In the genomic region with DNA sequence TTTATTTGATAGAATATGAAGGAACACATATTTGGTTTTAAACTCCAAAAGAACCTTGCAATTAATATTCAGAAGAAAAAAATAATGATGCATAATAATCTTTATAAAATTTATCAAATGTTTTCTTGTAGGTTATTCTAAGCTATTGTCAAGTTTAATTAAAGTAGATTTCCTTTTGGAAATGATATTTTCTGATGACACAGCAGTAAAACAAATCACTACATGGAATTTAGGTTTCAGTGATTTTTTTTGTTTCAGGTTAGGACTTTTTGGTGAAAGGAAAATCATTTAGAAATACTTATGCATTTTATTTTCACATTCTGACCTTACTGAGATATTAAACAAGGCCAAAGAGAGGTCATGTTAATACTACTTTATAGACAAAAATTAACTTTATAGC, we compare ENCODE assay signal across 22 cellular contexts.
DNase-seq lines count a peak whose midpoint lies in the region; ATAC-seq, FAIRE-seq and TF ChIP-seq lines count a peak whose summit lies in the region.
"Had no signal": no experiment of that assay in that cellular context is flagged by ENCODE, and none has a peak within 500 bp of the region (broad histone marks: within the 10 kb centered on the region; RNA-seq: fewer than 3 reads in every experiment).

No MANE protein-coding gene starts in this region.

- H3K27me3 ChIP-seq in IMR-90 (ENCODE audit: control insufficient read depth, insufficient read depth, low read length): no peaks in the 10 kb centered on the region
- H3K27me3 ChIP-seq in K562 (ENCODE audit: control insufficient read depth in 2 of 2, insufficient read depth in 2 of 2, low read length in 2 of 2): no peaks in the 10 kb centered on the region
- H3K27me3 ChIP-seq: BLaER1 treated with 17β-estradiol and CSF1 and Interleukin-3, amounts not matched to agents 10 nM and 100 nM had no signal

- no peak for TF ChIP-seq EP300 in A549 (IDR thresholded peaks at IDR 0.05)
- TF ChIP-seq EP300 in K562 (IDR thresholded peaks at IDR 0.05; ENCODE audit: low read length): no peak

- H2AK5ac ChIP-seq in IMR-90 (ENCODE audit: low read depth, low read length): no peak overlapping the region

- H4K20me1 ChIP-seq in IMR-90 (ENCODE audit: insufficient read depth, low read length) (no peaks in the 10 kb centered on the region), K562 (replicated peaks; ENCODE audit: control insufficient read depth, insufficient read depth, low read length) (no peaks in the 10 kb centered on the region)
- H4K20me1 ChIP-seq: BLaER1 treated with 17β-estradiol and CSF1 and Interleukin-3, amounts not matched to agents 10 nM and 100 nM had no signal

- TF ChIP-seq CTCF in A549 (IDR thresholded peaks at IDR 0.05): no peak
- no peak for TF ChIP-seq CTCF in IMR-90 (conservative IDR thresholded peaks at IDR 0.05; ENCODE audit: low read depth, low read length)
- TF ChIP-seq CTCF in K562 (IDR thresholded peaks at IDR 0.05 in 2 of 3, conservative IDR thresholded peaks at IDR 0.05 in 1 of 3; ENCODE audit: insufficient read depth in 2 of 3, low read depth in 1 of 3, low read length in 3 of 3): no peak

- in situ Hi-C loops in IMR-90 (cut with MboI; ENCODE audit: low sequenced_read_pairs) (no loop called here), K562 (cut with MboI) (no loop called here)

- intact Hi-C loops in IMR-90 (cut with micrococcal nuclease): no loop called here
- intact Hi-C loops in K562 (cut with micrococcal nuclease): no loop called here

- H2BK5ac ChIP-seq in IMR-90 (ENCODE audit: low read depth, low read length, poor library complexity, severe bottlenecking): no peak overlapping the region

- FAIRE-seq in A549 (lab: Jason Lieb, UNC) (no peak), K562 (lab: Jason Lieb, UNC) (no peak)
- FAIRE-seq: A204.1, D721Med, G401.6, GM12891, GM19239 had no signal

- no peak overlapping the region for H4K8ac ChIP-seq in IMR-90 (ENCODE audit: low read depth in 2 of 2, low read length in 2 of 2)

- no peak overlapping the region for H4K91ac ChIP-seq in IMR-90 (ENCODE audit: insufficient read depth, low read depth, low read length)

- H2BK15ac ChIP-seq in IMR-90 (ENCODE audit: low read depth, low read length): no peak overlapping the region

- H3K9me3 ChIP-seq in A549 (no peaks in the 10 kb centered on the region), IMR-90 (ENCODE audit: control insufficient read depth, insufficient read depth, low read length) (no peaks in the 10 kb centered on the region; the same call in 1 of the 2 replicates), K562 (replicated peaks; ENCODE audit: control insufficient read depth, insufficient read depth, low read depth, low read length) (no peaks in the 10 kb centered on the region)
- H3K9me3 ChIP-seq: BLaER1 treated with 17β-estradiol and CSF1 and Interleukin-3, amounts not matched to agents 10 nM and 100 nM; Caco-2 had no signal

- H3K4me2 ChIP-seq in A549: no peak overlapping the region
- no peak overlapping the region for H3K4me2 ChIP-seq in IMR-90 (ENCODE audit: low read depth, low read length)
- H3K4me2 ChIP-seq in K562 (ENCODE audit: insufficient read depth, low read length): no peak overlapping the region
- H3K4me2 ChIP-seq: BLaER1 treated with 17β-estradiol and CSF1 and Interleukin-3, amounts not matched to agents 10 nM and 100 nM had no signal

- no peak for ATAC-seq in A549
- ATAC-seq in IMR-90 (ENCODE audit: low read depth): no peak
- no peak for ATAC-seq in K562
- ATAC-seq: CD8-positive, alpha-beta T cell had no signal

- H3K56ac ChIP-seq in IMR-90 (ENCODE audit: extremely low read depth, insufficient read depth, low read length): no peak overlapping the region

- dilution Hi-C loops in IMR-90 (cut with HindIII; ENCODE audit: low sequenced_read_pairs, unreplicated experiment): no loop called here

- no peak overlapping the region for H3K18ac ChIP-seq in IMR-90 (ENCODE audit: low read depth, low read length)

- H3K14ac ChIP-seq in IMR-90 (replicated peaks; ENCODE audit: low read depth, low read length): no peak overlapping the region

- no peak overlapping the region for H2BK20ac ChIP-seq in IMR-90 (ENCODE audit: low read depth, low read length)

- H2BK120ac ChIP-seq in IMR-90 (ENCODE audit: low read depth, low read length): no peak overlapping the region

- H2AFZ ChIP-seq in IMR-90 (replicated peaks; ENCODE audit: low read length, poor library complexity) (no peak overlapping the region), K562 (ENCODE audit: low read depth, low read length) (no peak overlapping the region)

- DNase-seq in A549 (ENCODE audit: low read depth in 1 of 2, low spot score in 1 of 2) (no peak), IMR-90 (no peak), K562 (ENCODE audit: extremely low read depth in 1 of 4, low spot score in 3 of 4) (no peak), epithelial cell of prostate (ENCODE audit: low read depth, low spot score) (no peak), NOMO-1 treated with dmso at 0.1 percent for 144 hours (lab: John Stamatoyannopoulos, UW; ENCODE audit: unreplicated experiment) (no peak), activated gamma-delta T cell (lab: John Stamatoyannopoulos, UW) (no peak)
- DNase-seq in stimulated activated CD4-positive, alpha-beta T cell treated with anti-CD3 and anti-CD28 coated beads, Interleukin-1b, Interleukin-23, amount 100 ng/mL, for 48 hours: no peak
- DNase-seq: 8988T; AML-193; Caco-2; Calu3; CD4-positive, alpha-beta T cell; CD8-positive, alpha-beta T cell; DMS79 treated with DMSO at 0.1 percent for 48 hours; GF-D8 had no signal

- no peaks in the 10 kb centered on the region for H3K79me2 ChIP-seq in K562 (ENCODE audit: control insufficient read depth, insufficient read depth, low read length)

- no peak overlapping the region for H3K23ac ChIP-seq in IMR-90 (ENCODE audit: low read depth, low read length)

- H3K27ac ChIP-seq in A549: no peak overlapping the region
- no peak overlapping the region for H3K27ac ChIP-seq in IMR-90 (ENCODE audit: insufficient read depth, low read length)
- no peak overlapping the region for H3K27ac ChIP-seq in K562 (ENCODE audit: extremely low read depth, low read depth, low read length)
- H3K27ac ChIP-seq in epithelial cell of prostate: peak overlapping the region; percentile 40
- H3K27ac ChIP-seq: BLaER1 treated with 17β-estradiol and CSF1 and Interleukin-3, amounts not matched to agents 10 nM and 100 nM; C4-2B had no signal

- H3K36me3 ChIP-seq in IMR-90 (ENCODE audit: control insufficient read depth, insufficient read depth, low read length): no peaks in the 10 kb centered on the region
- no peaks in the 10 kb centered on the region for H3K36me3 ChIP-seq in K562 (ENCODE audit: control insufficient read depth, insufficient read depth, low read length)
- H3K36me3 ChIP-seq: BLaER1 treated with 17β-estradiol and CSF1 and Interleukin-3, amounts not matched to agents 10 nM and 100 nM had no signal

- TF ChIP-seq POLR2A in A549 (IDR thresholded peaks at IDR 0.05; ENCODE audit: low read length) (no peak), IMR-90 (IDR thresholded peaks at IDR 0.05; ENCODE audit: low read depth, low read length) (no peak), K562 (conservative IDR thresholded peaks at IDR 0.05) (no peak)

- no peaks in the 10 kb centered on the region for H3K9me1 ChIP-seq in IMR-90 (ENCODE audit: insufficient read depth, low read length)
- H3K9me1 ChIP-seq in K562 (ENCODE audit: control insufficient read depth, insufficient read depth, low read length): no peaks in the 10 kb centered on the region

- no TSS peak for BruUV-seq in IMR-90 (replicated peaks; lab: Mats Ljungman, UMichigan)
- no TSS peak for BruUV-seq in K562 (replicated peaks; lab: Mats Ljungman, UMichigan)

- H3K4me3 ChIP-seq in A549 (no peak overlapping the region), IMR-90 (ENCODE audit: insufficient read depth, low read depth, low read length) (no peak overlapping the region), K562 (no peak overlapping the region)
- H3K4me3 ChIP-seq: BLaER1 treated with 17β-estradiol and CSF1 and Interleukin-3, amounts not matched to agents 10 nM and 100 nM had no signal

- H3K4me1 ChIP-seq in A549 (no peaks in the 10 kb centered on the region), IMR-90 (ENCODE audit: control insufficient read depth, insufficient read depth, low read length) (no peaks in the 10 kb centered on the region), K562 (replicated peaks in 1 of 2; ENCODE audit: control insufficient read depth in 2 of 2, insufficient read depth in 2 of 2, low read length in 2 of 2) (no peaks in the 10 kb centered on the region)
- H3K4me1 ChIP-seq: BLaER1 treated with 17β-estradiol and CSF1 and Interleukin-3, amounts not matched to agents 10 nM and 100 nM; Caco-2 had no signal

- H3K9ac ChIP-seq in IMR-90 (ENCODE audit: low read depth, low read length): no peak overlapping the region
- no peak overlapping the region for H3K9ac ChIP-seq in K562 (ENCODE audit: insufficient read depth in 1 of 2, low read depth in 2 of 2, low read length in 2 of 2)
- H3K9ac ChIP-seq: BLaER1 treated with 17β-estradiol and CSF1 and Interleukin-3, amounts not matched to agents 10 nM and 100 nM had no signal

- H4K5ac ChIP-seq in IMR-90 (ENCODE audit: low read depth, low read length): no peak overlapping the region

- no peak overlapping the region for H3K4ac ChIP-seq in IMR-90 (ENCODE audit: low read depth, low read length)

- TF ChIP-seq RAD21 in A549 (conservative IDR thresholded peaks at IDR 0.05 in 1 of 2, IDR thresholded peaks at IDR 0.05 in 1 of 2) (no peak), IMR-90 (IDR thresholded peaks at IDR 0.05; ENCODE audit: low read length) (no peak), K562 (CRISPR knock-in tag; conservative IDR thresholded peaks at IDR 0.05 in 1 of 2, IDR thresholded peaks at IDR 0.05 in 1 of 2) (no peak)

- CTCF ChIA-PET in A549 (lab: Yijun Ruan, JAX): no interaction called here
- CTCF ChIA-PET in IMR-90 (lab: Yijun Ruan, JAX): no interaction called here
- CTCF ChIA-PET in K562 (lab: Yijun Ruan, JAX; ENCODE audit: low intra/inter-chr PET ratio): no interaction called here

- H3K79me1 ChIP-seq in IMR-90 (ENCODE audit: low read depth in 1 of 2, low read length in 2 of 2): no peaks in the 10 kb centered on the region

- POLR2A ChIA-PET in A549 (lab: Yijun Ruan, JAX): no interaction called here
- POLR2A ChIA-PET in IMR-90 (lab: Charles Lee; ENCODE audit: unreplicated experiment): no interaction called here
- POLR2A ChIA-PET in K562 (lab: Yijun Ruan, JAX): no interaction called here

- no peak overlapping the region for H2AK9ac ChIP-seq in IMR-90 (replicated peaks; ENCODE audit: low read depth, low read length, poor library complexity)

TF ChIP-seq in A549, 52 proteins besides CTCF, POLR2A, EP300 and RAD21 (continues in another document):
- TF ChIP-seq CHD2 (IDR thresholded peaks at IDR 0.05; ENCODE audit: low read length, partially characterized antibody): no peak

TF ChIP-seq in IMR-90, 13 proteins besides CTCF, POLR2A, EP300 and RAD21:
- TF ChIP-seq MAFK (IDR thresholded peaks at IDR 0.05; ENCODE audit: low read depth, low read length) (peak; percentile 85), NFE2L2 (IDR thresholded peaks at IDR 0.05; ENCODE audit: low read depth, low read length) (no peak)

TF ChIP-seq in K562, 482 proteins besides CTCF, POLR2A, EP300 and RAD21 (continues in another document):
- TF ChIP-seq TFAM (CRISPR knock-in tag; conservative IDR thresholded peaks at IDR 0.05): no peak
